ENCODE assay signal across 1 cellular context in genomic region chr6:73452107-73452461, GRCh38.
TF ChIP-seq lines count a peak whose summit lies in the region.

TSS of gene CGAS (minus strand) at chr6:73452297. CDS start at chr6:73452181, 116 bp downstream.

TF ChIP-seq in IMR-90, 13 proteins besides CTCF, POLR2A, EP300 and RAD21 (continued from another document):
- TF ChIP-seq ELK1 (IDR thresholded peaks at IDR 0.05; ENCODE audit: borderline replicate concordance, low read depth, low read length) = no peak
